Comparison of ENCODE assay signal across 18 cellular contexts in the genomic region with DNA sequence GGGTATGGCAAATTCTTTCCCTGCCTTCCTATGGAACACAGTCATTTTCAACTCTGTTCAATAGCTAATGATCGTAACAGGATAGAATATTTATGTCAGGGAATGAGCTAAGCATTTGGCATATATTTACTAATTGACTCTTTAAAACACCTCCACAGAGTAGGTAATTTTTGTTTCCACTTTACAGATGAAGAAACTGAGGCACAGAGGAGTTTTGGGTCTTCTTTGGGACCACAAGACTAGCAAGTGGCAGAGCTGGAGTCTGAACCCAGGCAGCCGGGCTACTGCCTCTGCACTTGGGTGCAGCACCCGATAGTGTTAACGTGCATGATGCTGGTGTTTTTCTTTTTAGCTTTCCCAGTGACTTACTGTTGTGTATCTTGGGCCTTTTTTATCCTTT.
DNase-seq lines count a peak whose midpoint lies in the region; ATAC-seq and TF ChIP-seq lines count a peak whose summit lies in the region.
"Had no signal": no experiment of that assay in that cellular context is flagged by ENCODE, and none has a peak within 500 bp of the region (broad histone marks: within the 10 kb centered on the region; RNA-seq: fewer than 3 reads in every experiment).

No MANE protein-coding gene starts in this region.

- no peak overlapping the region for H3K4me3 Mint-ChIP-seq in activated CD8-positive, alpha-beta memory T cell treated with anti-CD3 and anti-CD28 coated beads, Interleukin-2, amount 10 ng/mL, durations not matched to agents 7 days and 5 days
- H3K4me3 Mint-ChIP-seq in natural killer cell: no peak overlapping the region
- H3K4me3 Mint-ChIP-seq: B cell; CD4-positive, alpha-beta T cell; CD8-positive, alpha-beta T cell had no signal

- no peak for DNase-seq in activated CD8-positive, alpha-beta memory T cell treated with anti-CD3 and anti-CD28 coated beads, Interleukin-2, amount 10 ng/mL, durations not matched to agents 7 days and 5 days
- DNase-seq in activated CD8-positive, alpha-beta memory T cell treated with anti-CD3 and anti-CD28 coated beads, Interleukin-2, amount 50 U/mL, for 48 hours: no peak
- no peak for DNase-seq in natural killer cell
- DNase-seq in neuronal stem cell (ENCODE audit: low spot score): no peak
- DNase-seq in NCI-H345 treated with DMSO at 0.1 percent for 48 hours (lab: John Stamatoyannopoulos, UW; ENCODE audit: unreplicated experiment): no peak
- DNase-seq: AML-193; Caco-2; Calu3; CD4-positive, alpha-beta T cell; CD8-positive, alpha-beta T cell; DMS79 treated with DMSO at 0.1 percent for 48 hours; GF-D8 had no signal

- no peak overlapping the region for H2AK5ac ChIP-seq in neuronal stem cell (ENCODE audit: low read depth, low read length)

- CTCF ChIA-PET in activated CD8-positive, alpha-beta memory T cell treated with anti-CD3 and anti-CD28 coated beads, Interleukin-2, amount 10 ng/mL, durations not matched to agents 7 days and 5 days (lab: Charles Lee): interaction anchor here (0.8 to 2.7 kb wide), 6 partner anchors 12 to 107 kb away, joined by 3 to 13 read pairs (median 3); no protein-coding TSS in a partner anchor

- H2BK120ac ChIP-seq in neuronal stem cell (ENCODE audit: low read depth, low read length): no peak overlapping the region

- no peak overlapping the region for H4K8ac ChIP-seq in neuronal stem cell (ENCODE audit: low read depth, low read length)

- no peak overlapping the region for H3K18ac ChIP-seq in neuronal stem cell (ENCODE audit: low read length)

- no CpG with 5 or more reads among the region's 4 CpGs for WGBS in neuronal stem cell (ENCODE audit: extremely low coverage in 2 of 2, insufficient read length in 2 of 2, insufficient replicate concordance in 1 of 2), 2 donors

- no peak overlapping the region for H3K23ac ChIP-seq in neuronal stem cell (ENCODE audit: low read depth, low read length, poor library complexity)

- peaks cover 28% of the 10 kb centered on the region for H3K36me3 Mint-ChIP-seq in activated CD8-positive, alpha-beta memory T cell treated with anti-CD3 and anti-CD28 coated beads, Interleukin-2, amount 10 ng/mL, durations not matched to agents 7 days and 5 days
- peaks cover 12% of the 10 kb centered on the region for H3K36me3 Mint-ChIP-seq in natural killer cell
- H3K36me3 Mint-ChIP-seq: CD8-positive, alpha-beta T cell had no signal

- H3K4me1 ChIP-seq in neuronal stem cell (ENCODE audit: control insufficient read depth in 2 of 2, insufficient read depth in 1 of 2, low read depth in 1 of 2, low read length in 2 of 2): no peaks in the 10 kb centered on the region
- H3K4me1 ChIP-seq: A549, Caco-2 had no signal

- no peaks in the 10 kb centered on the region for H3K9me3 ChIP-seq in neuronal stem cell (replicated peaks in 1 of 2; ENCODE audit: control insufficient read depth in 2 of 2, insufficient read depth in 1 of 2, low read depth in 1 of 2, low read length in 2 of 2)
- H3K9me3 ChIP-seq: A549 had no signal

- no peak for ATAC-seq in activated CD8-positive, alpha-beta memory T cell treated with anti-CD3 and anti-CD28 coated beads, Interleukin-2, amount 10 ng/mL, durations not matched to agents 7 days and 5 days
- ATAC-seq in natural killer cell (no peak), GM18909 (IDR thresholded peaks at IDR 0.05; ENCODE audit: poor library complexity, unreplicated experiment) (no peak)
- ATAC-seq: A549; CD8-positive, alpha-beta T cell had no signal

- no peak overlapping the region for H3K4me2 ChIP-seq in neuronal stem cell (ENCODE audit: insufficient read depth, low read length, poor library complexity, severe bottlenecking)
- H3K4me2 ChIP-seq: A549 had no signal

- no peaks in the 10 kb centered on the region for H3K79me1 ChIP-seq in neuronal stem cell (ENCODE audit: low read depth, low read length)

- H2BK15ac ChIP-seq in neuronal stem cell (ENCODE audit: low read length): no peak overlapping the region

- peak overlapping the region; percentile 63 for H3K14ac ChIP-seq in neuronal stem cell (ENCODE audit: low read length)

- peaks cover 2% of the 10 kb centered on the region for H3K9me3 Mint-ChIP-seq in activated CD8-positive, alpha-beta memory T cell treated with anti-CD3 and anti-CD28 coated beads, Interleukin-2, amount 10 ng/mL, durations not matched to agents 7 days and 5 days (ENCODE audit: low read depth)
- H3K9me3 Mint-ChIP-seq in natural killer cell: peaks cover 8 to 13% of the 10 kb centered on the region in 2 donors
- H3K9me3 Mint-ChIP-seq: CD4-positive, alpha-beta T cell; CD8-positive, alpha-beta T cell had no signal

- no peak overlapping the region for H3K9ac ChIP-seq in neuronal stem cell (ENCODE audit: low read depth, low read length, poor library complexity)
- H3K9ac ChIP-seq: BLaER1 treated with 17β-estradiol and CSF1 and Interleukin-3, amounts not matched to agents 10 nM and 100 nM had no signal

- TF ChIP-seq CTCF in natural killer cell (IDR thresholded peaks at IDR 0.05): no peak

- no peak overlapping the region for H2BK12ac ChIP-seq in neuronal stem cell (ENCODE audit: low read length)

- H2AFZ ChIP-seq in neuronal stem cell (ENCODE audit: low read length): no peak overlapping the region

- H3K27me3 Mint-ChIP-seq in activated CD8-positive, alpha-beta memory T cell treated with anti-CD3 and anti-CD28 coated beads, Interleukin-2, amount 10 ng/mL, durations not matched to agents 7 days and 5 days: no peaks in the 10 kb centered on the region
- no peaks in the 10 kb centered on the region for H3K27me3 Mint-ChIP-seq in natural killer cell (ENCODE audit: low read depth in 2 of 2)
- H3K27me3 Mint-ChIP-seq: B cell; CD4-positive, alpha-beta T cell had no signal

- no peak overlapping the region for H3K27ac ChIP-seq in neuronal stem cell (replicated peaks; ENCODE audit: low read length)
- H3K27ac ChIP-seq: 22Rv1; A549; BLaER1 treated with 17β-estradiol and CSF1 and Interleukin-3, amounts not matched to agents 10 nM and 100 nM; C4-2B had no signal

- H2BK5ac ChIP-seq in neuronal stem cell (ENCODE audit: low read length): no peak overlapping the region

- peak overlapping the region; percentile 8 for H3K27ac Mint-ChIP-seq in activated CD8-positive, alpha-beta memory T cell treated with anti-CD3 and anti-CD28 coated beads, Interleukin-2, amount 10 ng/mL, durations not matched to agents 7 days and 5 days
- H3K27ac Mint-ChIP-seq in natural killer cell: peak overlapping the region; percentile 93
- H3K27ac Mint-ChIP-seq: B cell; CD4-positive, alpha-beta T cell; CD8-positive, alpha-beta T cell had no signal

- no peaks in the 10 kb centered on the region for H3K36me3 ChIP-seq in neuronal stem cell (replicated peaks in 1 of 2; ENCODE audit: control insufficient read depth in 2 of 2, insufficient read depth in 2 of 2, low read length in 2 of 2)

- H3K4me3 ChIP-seq in neuronal stem cell (ENCODE audit: low read length in 2 of 2): no peak overlapping the region
- H3K4me3 ChIP-seq: A549; BLaER1 treated with 17β-estradiol and CSF1 and Interleukin-3, amounts not matched to agents 10 nM and 100 nM had no signal

- no peak overlapping the region for H3K4ac ChIP-seq in neuronal stem cell (ENCODE audit: low read length)

- no peak overlapping the region for H4K91ac ChIP-seq in neuronal stem cell (ENCODE audit: low read depth, low read length, poor library complexity)

- H3K27me3 ChIP-seq in neuronal stem cell (ENCODE audit: control insufficient read depth in 3 of 3, insufficient read depth in 3 of 3, low read depth in 1 of 3, low read length in 3 of 3): no peaks in the 10 kb centered on the region
- H3K27me3 ChIP-seq: BLaER1 treated with 17β-estradiol and CSF1 and Interleukin-3, amounts not matched to agents 10 nM and 100 nM had no signal

- intact Hi-C loops in natural killer cell (cut with micrococcal nuclease): no loop called here

- H3K4me1 Mint-ChIP-seq in activated CD8-positive, alpha-beta memory T cell treated with anti-CD3 and anti-CD28 coated beads, Interleukin-2, amount 10 ng/mL, durations not matched to agents 7 days and 5 days: peaks cover 52% of the 10 kb centered on the region
- H3K4me1 Mint-ChIP-seq in natural killer cell: peaks cover 67 to 68% of the 10 kb centered on the region in 2 donors
- H3K4me1 Mint-ChIP-seq: B cell had no signal
